Comparison of ENCODE assay signal across 20 cellular contexts in the genomic region with DNA sequence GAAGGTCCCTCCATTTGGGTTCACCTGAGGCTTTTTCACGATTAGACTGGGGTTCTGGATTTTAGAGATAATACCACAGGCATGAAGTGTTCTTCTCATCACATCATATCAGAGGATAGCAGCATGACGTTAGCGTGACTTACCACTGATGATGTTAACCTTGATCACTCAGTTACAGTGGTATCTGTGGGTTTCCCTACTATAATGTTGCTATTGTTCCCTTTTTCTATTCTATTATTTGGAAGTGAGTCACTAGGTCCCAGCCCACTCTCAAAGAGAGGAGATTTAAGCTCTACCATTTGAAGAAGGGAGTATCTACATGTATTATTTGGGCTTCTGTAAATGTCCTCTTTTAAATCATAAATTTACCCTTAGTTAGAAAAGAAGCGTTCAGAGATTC.
DNase-seq lines count a peak whose midpoint lies in the region; ATAC-seq, FAIRE-seq and TF ChIP-seq lines count a peak whose summit lies in the region.
"Had no signal": no experiment of that assay in that cellular context is flagged by ENCODE, and none has a peak within 500 bp of the region (broad histone marks: within the 10 kb centered on the region; RNA-seq: fewer than 3 reads in every experiment).

No MANE protein-coding gene starts in this region.

- no peak overlapping the region for H2AK5ac ChIP-seq in IMR-90 (ENCODE audit: low read depth, low read length)

- DNase-seq in IMR-90: peak; percentile 82
- DNase-seq in SJCRH30: peak in 1 of 2 experiments; percentile 36
- peak; percentile 88 for DNase-seq in bronchial epithelial cell (ENCODE audit: low read depth)
- no peak for DNase-seq in aorta
- DNase-seq: activated CD4-positive, alpha-beta T cell treated with anti-CD3 and anti-CD28 coated beads, Interleukin-2, amount 50 U/mL, for 48 hours; amygdala; colonic mucosa; KBM-7; NCI-H1092; NCI-H69; posterior cingulate gyrus; thyroid gland had no signal

- in situ Hi-C loops in IMR-90 (cut with MboI; ENCODE audit: low sequenced_read_pairs): no loop called here

- TF ChIP-seq CTCF in IMR-90 (conservative IDR thresholded peaks at IDR 0.05; ENCODE audit: low read depth, low read length) (no peak), bronchial epithelial cell (IDR thresholded peaks at IDR 0.05; ENCODE audit: insufficient read depth, low read length, severe bottlenecking) (no peak), parathyroid adenoma (IDR thresholded peaks at IDR 0.05) (no peak)

- no peak overlapping the region for H3K4me2 ChIP-seq in IMR-90 (ENCODE audit: low read depth, low read length)
- H3K4me2 ChIP-seq in parathyroid adenoma (ENCODE audit: low read length): no peak overlapping the region

- no peaks in the 10 kb centered on the region for H3K9me3 ChIP-seq in IMR-90 (ENCODE audit: control insufficient read depth, insufficient read depth, low read length)
- no peaks in the 10 kb centered on the region for H3K9me3 ChIP-seq in SJCRH30 (replicated peaks)
- H3K9me3 ChIP-seq in parathyroid adenoma (ENCODE audit: control insufficient read depth, low read length): no peaks in the 10 kb centered on the region
- no peaks in the 10 kb centered on the region for H3K9me3 ChIP-seq in aorta (ENCODE audit: control insufficient read depth, low read length)
- H3K9me3 ChIP-seq: colonic mucosa, thyroid gland had no signal

- WGBS in IMR-90 (ENCODE audit: extremely low coverage in 2 of 2, insufficient read length in 1 of 2), 2 experiments: no CpG with 5 or more reads among the region's 4 CpGs
- WGBS in aorta, 2 donors: 83 to 91% methylated on average over 4 of the region's 4 CpGs

- dilution Hi-C loops in IMR-90 (cut with HindIII; ENCODE audit: low sequenced_read_pairs, unreplicated experiment): no loop called here

- H3K18ac ChIP-seq in IMR-90 (ENCODE audit: low read depth, low read length): no peak overlapping the region

- no peak overlapping the region for H3K4ac ChIP-seq in IMR-90 (ENCODE audit: low read depth, low read length)

- no peaks in the 10 kb centered on the region for H3K9me1 ChIP-seq in IMR-90 (ENCODE audit: insufficient read depth, low read length)

- H2AK9ac ChIP-seq in IMR-90 (replicated peaks; ENCODE audit: low read depth, low read length, poor library complexity): no peak overlapping the region

- intact Hi-C loops in IMR-90 (cut with micrococcal nuclease): no loop called here
- intact Hi-C loops in aorta (cut with DNase I): loop anchor here in 1 of 2 donors (10.0 kb wide), 1 partner anchor 1839 kb away; no protein-coding TSS in a partner anchor

- no peak overlapping the region for H2BK15ac ChIP-seq in IMR-90 (ENCODE audit: low read depth, low read length)

- no TSS peak for BruUV-seq in IMR-90 (replicated peaks; lab: Mats Ljungman, UMichigan)

- no peak overlapping the region for H2BK20ac ChIP-seq in IMR-90 (ENCODE audit: low read depth, low read length)

- CTCF ChIA-PET in IMR-90 (lab: Yijun Ruan, JAX): no interaction called here

- no peak overlapping the region for H3K56ac ChIP-seq in IMR-90 (ENCODE audit: extremely low read depth, insufficient read depth, low read length)

- H3K36me3 ChIP-seq in IMR-90 (ENCODE audit: control insufficient read depth, insufficient read depth, low read length): no peaks in the 10 kb centered on the region
- no peaks in the 10 kb centered on the region for H3K36me3 ChIP-seq in SJCRH30
- no peaks in the 10 kb centered on the region for H3K36me3 ChIP-seq in bronchial epithelial cell (ENCODE audit: control insufficient read depth, insufficient read depth, low read length)
- H3K36me3 ChIP-seq in parathyroid adenoma (ENCODE audit: control insufficient read depth, insufficient read depth, low read length): no peaks in the 10 kb centered on the region
- H3K36me3 ChIP-seq in aorta (ENCODE audit: control insufficient read depth in 1 of 2, insufficient read depth in 2 of 2, low read length in 1 of 2): no peaks in the 10 kb centered on the region
- H3K36me3 ChIP-seq: colonic mucosa, thyroid gland had no signal

- H2BK5ac ChIP-seq in IMR-90 (ENCODE audit: low read depth, low read length, poor library complexity, severe bottlenecking): no peak overlapping the region

- H3K9ac ChIP-seq in IMR-90 (ENCODE audit: low read depth, low read length) (no peak overlapping the region), parathyroid adenoma (no peak overlapping the region)

- H4K91ac ChIP-seq in IMR-90 (ENCODE audit: insufficient read depth, low read depth, low read length): no peak overlapping the region

- no peak for FAIRE-seq in bronchial epithelial cell (lab: Jason Lieb, UNC)
- FAIRE-seq: D721Med, H54 had no signal

- ATAC-seq in IMR-90 (ENCODE audit: low read depth): no peak
- ATAC-seq in GM21447 (IDR thresholded peaks at IDR 0.05; ENCODE audit: unreplicated experiment): no peak
- no peak for ATAC-seq in HG03108 (IDR thresholded peaks at IDR 0.05; ENCODE audit: unreplicated experiment)
- ATAC-seq in aorta (ENCODE audit: low FRiP score): no peak

- H3K27me3 ChIP-seq in IMR-90 (ENCODE audit: control insufficient read depth, insufficient read depth, low read length): no peaks in the 10 kb centered on the region
- H3K27me3 ChIP-seq in SJCRH30: peaks cover 4% of the 10 kb centered on the region; the same call in 1 of the 2 replicates
- H3K27me3 ChIP-seq in bronchial epithelial cell (ENCODE audit: control insufficient read depth, insufficient read depth, low read length): no peaks in the 10 kb centered on the region
- no peaks in the 10 kb centered on the region for H3K27me3 ChIP-seq in parathyroid adenoma (ENCODE audit: control insufficient read depth, insufficient read depth, low read length)
- H3K27me3 ChIP-seq in aorta (ENCODE audit: control insufficient read depth in 1 of 2, insufficient read depth in 2 of 2, low read length in 1 of 2): no peaks in the 10 kb centered on the region
- H3K27me3 ChIP-seq: colonic mucosa, thyroid gland had no signal

- H4K20me1 ChIP-seq in IMR-90 (ENCODE audit: insufficient read depth, low read length): no peaks in the 10 kb centered on the region

- no peak for TF ChIP-seq POLR2A in IMR-90 (IDR thresholded peaks at IDR 0.05; ENCODE audit: low read depth, low read length)

- H3K23ac ChIP-seq in IMR-90 (ENCODE audit: low read depth, low read length): no peak overlapping the region

- H3K4me3 ChIP-seq in IMR-90 (ENCODE audit: insufficient read depth, low read depth, low read length) (no peak overlapping the region), SJCRH30 (no peak overlapping the region), bronchial epithelial cell (ENCODE audit: low read depth, low read length) (no peak overlapping the region), parathyroid adenoma (ENCODE audit: low read depth, low read length) (no peak overlapping the region), aorta (ENCODE audit: low read length in 2 of 2) (no peak overlapping the region)
- H3K4me3 ChIP-seq: colonic mucosa, SK-N-MC, skin epidermis, thyroid gland had no signal

- peaks cover 19% of the 10 kb centered on the region for H3K79me2 ChIP-seq in parathyroid adenoma

- H3K4me1 ChIP-seq in IMR-90 (ENCODE audit: control insufficient read depth, insufficient read depth, low read length) (peaks cover 4% of the 10 kb centered on the region), SJCRH30 (peaks cover 3% of the 10 kb centered on the region; the same call in 1 of the 2 replicates), parathyroid adenoma (peaks cover 55% of the 10 kb centered on the region), aorta (ENCODE audit: control insufficient read depth in 1 of 2, insufficient read depth in 2 of 2, low read length in 2 of 2) (no peaks in the 10 kb centered on the region)
- H3K4me1 ChIP-seq: colonic mucosa had no signal

- H3K79me1 ChIP-seq in IMR-90 (ENCODE audit: low read depth in 1 of 2, low read length in 2 of 2): no peaks in the 10 kb centered on the region

- no peak overlapping the region for H3K14ac ChIP-seq in IMR-90 (replicated peaks; ENCODE audit: low read depth, low read length)

- no peak for TF ChIP-seq RAD21 in IMR-90 (IDR thresholded peaks at IDR 0.05; ENCODE audit: low read length)

- H4K8ac ChIP-seq in IMR-90 (ENCODE audit: low read depth in 2 of 2, low read length in 2 of 2): no peak overlapping the region

- no peak overlapping the region for H2BK120ac ChIP-seq in IMR-90 (ENCODE audit: low read depth, low read length)

- H3K27ac ChIP-seq in IMR-90 (ENCODE audit: insufficient read depth, low read length): no peak overlapping the region
- H3K27ac ChIP-seq in SJCRH30: peak overlapping the region; percentile 44; the same call in 1 of the 2 replicates
- peak overlapping the region; percentile 83 for H3K27ac ChIP-seq in parathyroid adenoma
- no peak overlapping the region for H3K27ac ChIP-seq in aorta (ENCODE audit: low read depth in 1 of 2, low read length in 2 of 2)
- H3K27ac ChIP-seq: colonic mucosa, HL-60, SK-N-MC, thyroid gland had no signal

- no peak overlapping the region for H4K5ac ChIP-seq in IMR-90 (ENCODE audit: low read depth, low read length)

- POLR2A ChIA-PET in IMR-90 (lab: Charles Lee; ENCODE audit: unreplicated experiment): no interaction called here

- H2AFZ ChIP-seq in IMR-90 (replicated peaks; ENCODE audit: low read length, poor library complexity) (no peak overlapping the region), parathyroid adenoma (no peak overlapping the region)

TF ChIP-seq in IMR-90, 13 proteins besides CTCF, POLR2A, EP300 and RAD21 (continues in another document):
- no peak for TF ChIP-seq CHD1 (IDR thresholded peaks at IDR 0.05; ENCODE audit: low read depth, low read length)
- no peak for TF ChIP-seq CEBPB (IDR thresholded peaks at IDR 0.05; ENCODE audit: low read depth, low read length)
- no peak for TF ChIP-seq NFE2L2 (IDR thresholded peaks at IDR 0.05; ENCODE audit: low read depth, low read length)
- TF ChIP-seq FOS (IDR thresholded peaks at IDR 0.05; ENCODE audit: low read depth, low read length): no peak
- no peak for TF ChIP-seq BHLHE40 (IDR thresholded peaks at IDR 0.05; ENCODE audit: low read depth, low read length)
- no peak for TF ChIP-seq MXI1 (IDR thresholded peaks at IDR 0.05; ENCODE audit: borderline replicate concordance, low read depth, low read length)
- TF ChIP-seq RFX5 (IDR thresholded peaks at IDR 0.05; ENCODE audit: low read depth, low read length): no peak
- TF ChIP-seq MAZ (IDR thresholded peaks at IDR 0.05; ENCODE audit: borderline replicate concordance, low read depth, low read length): no peak
- no peak for TF ChIP-seq RCOR1 (IDR thresholded peaks at IDR 0.05; ENCODE audit: insufficient replicate concordance, low read length)
- TF ChIP-seq ELK1 (IDR thresholded peaks at IDR 0.05; ENCODE audit: borderline replicate concordance, low read depth, low read length): no peak
- TF ChIP-seq SMC3 (IDR thresholded peaks at IDR 0.05; ENCODE audit: low read depth, low read length): no peak

Comparison
In these comparisons a context has a peak if more than half of its experiments do, and no peak if none do; other contexts are left out.
1. DNase-seq: peak in IMR-90 (single experiment) and bronchial epithelial cell (single experiment); none in aorta (0 of 2).
2. H3K27ac ChIP-seq: peak in SJCRH30 (single experiment) and parathyroid adenoma (single experiment); none in IMR-90 (single experiment) and aorta (0 of 2).